11 cellular contexts compared by ENCODE assay signal in the genomic region with DNA sequence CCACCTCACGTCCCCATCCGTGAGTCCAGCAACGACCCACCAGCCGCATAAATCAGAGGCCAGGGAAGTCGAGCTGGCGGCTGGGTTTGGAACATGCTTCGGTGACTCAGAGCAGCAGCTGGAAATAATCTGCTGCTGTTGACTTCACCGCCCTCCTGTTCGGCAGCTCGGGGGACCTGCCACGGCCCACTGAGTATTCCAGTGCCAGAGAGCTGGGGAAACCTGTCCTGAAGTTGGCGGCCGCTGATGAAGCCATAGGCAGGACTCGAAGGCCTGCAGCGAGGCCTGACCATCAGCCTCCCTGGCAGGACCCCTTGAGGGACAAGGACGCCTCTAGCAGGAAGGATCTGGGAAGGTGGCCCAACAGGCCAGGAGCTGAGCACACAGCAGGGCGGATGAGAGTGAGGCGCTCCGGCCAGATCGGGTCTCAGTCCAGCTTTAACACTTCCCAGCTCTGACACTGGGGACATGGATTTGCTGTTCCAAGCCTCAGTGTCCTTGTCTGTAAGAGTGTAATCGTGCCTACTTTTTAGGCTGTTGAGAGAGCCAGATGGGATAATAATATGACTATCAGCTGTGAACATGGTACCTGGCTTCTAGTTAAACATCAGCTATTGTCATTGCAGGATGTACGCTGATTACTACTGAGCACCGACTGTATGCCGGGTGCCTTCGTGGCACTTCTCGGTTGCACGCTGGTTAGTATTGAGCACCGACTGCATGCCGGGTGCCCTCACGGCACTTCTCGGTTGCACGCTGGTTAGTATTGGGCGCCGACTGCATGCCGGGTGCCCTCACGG. TPM values are rescaled to one million over a fixed set of nuclear protein-coding genes. Genes with fewer than 3 reads are reported as not detected.
A peak's percentile ranks its signal among the peaks of the same experiment; 100 is the strongest.
DNase-seq lines count a peak whose midpoint lies in the region; ATAC-seq lines count a peak whose summit lies in the region.
"Had no signal": no experiment of that assay in that cellular context is flagged by ENCODE, and none has a peak within 500 bp of the region (broad histone marks: within the 10 kb centered on the region; RNA-seq: fewer than 3 reads in every experiment).

No MANE protein-coding gene starts in this region.

- ATAC-seq in HG02623 (IDR thresholded peaks at IDR 0.05; ENCODE audit: unreplicated experiment): no peak

- DNase-seq in H4 (ENCODE audit: low spot score) (peak; percentile 68), astrocyte of the hippocampus (ENCODE audit: low read depth, low spot score) (peak; percentile 78), islet precursor cell (peak; percentile 81), stromal cell of bone marrow (ENCODE audit: low read depth) (peak; percentile 67), T-helper 9 cell (no peak)
- DNase-seq in activated CD4-positive, alpha-beta T cell treated with anti-CD3 and anti-CD28 coated beads, Interleukin-2, amount 50 U/mL, for 1 hour: no peak
- DNase-seq in activated CD8-positive, alpha-beta memory T cell treated with anti-CD3 and anti-CD28 coated beads, Interleukin-2, amount 50 U/mL, for 48 hours: no peak
- DNase-seq: activated CD4-positive, alpha-beta T cell treated with anti-CD3 and anti-CD28 coated beads, Interleukin-2, amount 10 ng/mL, durations not matched to agents 7 days and 5 days; NCI-H748 treated with DMSO at 0.1 percent for 48 hours had no signal

RNA-seq across cellular contexts. Expression of gene CIBAR2, which starts 50.4 kb away (rescaled TPM):
- total RNA-seq in H4 (2014; rRNA removed; shearing (Covaris generic)): not detected in 2 replicates
- total RNA-seq: activated CD4-positive, alpha-beta T cell treated with anti-CD3 and anti-CD28 coated beads, Interleukin-2, amount 10 ng/mL, durations not matched to agents 7 days and 5 days; mononuclear cell had no signal

Comparison
In these comparisons a context has a peak if more than half of its experiments do, and no peak if none do; other contexts are left out.
1. DNase-seq: peak in H4 (single experiment), astrocyte of the hippocampus (single experiment), islet precursor cell (single experiment) and stromal cell of bone marrow (single experiment); none in activated CD4-positive, alpha-beta T cell treated with anti-CD3 and anti-CD28 coated beads, Interleukin-2, amount 50 U/mL, for 1 hour (single experiment), activated CD8-positive, alpha-beta memory T cell treated with anti-CD3 and anti-CD28 coated beads, Interleukin-2, amount 50 U/mL, for 48 hours (single experiment) and T-helper 9 cell (single experiment).